In the genomic region with DNA sequence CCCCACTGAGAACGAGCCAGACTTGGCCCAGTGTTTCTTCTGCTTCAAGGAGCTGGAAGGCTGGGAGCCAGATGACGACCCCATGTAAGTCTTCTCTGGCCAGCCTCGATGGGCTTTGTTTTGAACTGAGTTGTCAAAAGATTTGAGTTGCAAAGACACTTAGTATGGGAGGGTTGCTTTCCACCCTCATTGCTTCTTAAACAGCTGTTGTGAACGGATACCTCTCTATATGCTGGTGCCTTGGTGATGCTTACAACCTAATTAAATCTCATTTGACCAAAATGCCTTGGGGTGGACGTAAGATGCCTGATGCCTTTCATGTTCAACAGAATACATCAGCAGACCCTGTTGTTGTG, we compare ENCODE assay signal across 9 cellular contexts. TPM values are rescaled to one million over a fixed set of nuclear protein-coding genes. Genes with fewer than 3 reads are reported as not detected.
DNase-seq lines count a peak whose midpoint lies in the region; TF ChIP-seq lines count a peak whose summit lies in the region.
"Had no signal": no experiment of that assay in that cellular context is flagged by ENCODE, and none has a peak within 500 bp of the region (broad histone marks: within the 10 kb centered on the region; RNA-seq: fewer than 3 reads in every experiment).

No MANE protein-coding gene starts in this region.

- peak overlapping the region; percentile 55 for H3K18ac ChIP-seq in trophoblast cell (ENCODE audit: low read length)

- H3K4me1 ChIP-seq in PC-9 (replicated peaks; ENCODE audit: insufficient read depth), result peaks cover 9% of the 10 kb centered on the region; the same call in 1 of the 2 replicates
- peaks cover 5 to 6% of the 10 kb centered on the region in 2 experiments for H3K4me1 ChIP-seq in trophoblast cell (ENCODE audit: control insufficient read depth in 1 of 2, insufficient read depth in 2 of 2, low read length in 2 of 2)

- H3K79me2 ChIP-seq in PC-9 (ENCODE audit: low read depth) (peaks cover 29% of the 10 kb centered on the region), trophoblast cell (ENCODE audit: control insufficient read depth, insufficient read depth, low read length, poor library complexity) (peaks cover 7% of the 10 kb centered on the region)

- no peaks in the 10 kb centered on the region for H3K27me3 ChIP-seq in PC-9 (ENCODE audit: insufficient read depth, low read depth)
- H3K27me3 ChIP-seq in trophoblast cell (ENCODE audit: insufficient read depth, low read length), result no peaks in the 10 kb centered on the region

- no peaks in the 10 kb centered on the region for H3K9me3 ChIP-seq in PC-9 (ENCODE audit: insufficient read depth, low read depth)
- H3K9me3 ChIP-seq in trophoblast cell (ENCODE audit: insufficient read depth, low read depth, low read length), result no peaks in the 10 kb centered on the region

- H3K4me2 ChIP-seq in PC-9 (peak overlapping the region; percentile 72), trophoblast cell (ENCODE audit: low read length) (peak overlapping the region; percentile 45)

- peak overlapping the region; percentile 82 for H3K14ac ChIP-seq in trophoblast cell (ENCODE audit: low read length)

- no peak overlapping the region for H2BK12ac ChIP-seq in trophoblast cell (ENCODE audit: low read length)

- in situ Hi-C loops in GM13976 (cut with MboI; ENCODE audit: low sequenced_read_pairs, unreplicated experiment), result no loop called here

- no peaks in the 10 kb centered on the region for H3F3A ChIP-seq in PC-9 (ENCODE audit: insufficient read depth, low read depth)

- H2AFZ ChIP-seq in PC-9 (peak overlapping the region; percentile 84), trophoblast cell (ENCODE audit: insufficient read depth, low read length, poor library complexity) (peak overlapping the region; percentile 87)

- H3K9me2 ChIP-seq in PC-9 (ENCODE audit: insufficient read depth), result no peaks in the 10 kb centered on the region

- intact Hi-C loops in PC-9 (cut with micrococcal nuclease; ENCODE audit: unreplicated experiment), result no loop called here

- no peak overlapping the region for H3K23ac ChIP-seq in trophoblast cell (ENCODE audit: low read length)

- peak overlapping the region; percentile 29 for H4K12ac ChIP-seq in trophoblast cell (ENCODE audit: low read depth, low read length)

- POLR2A ChIA-PET in PC-9 (lab: Charles Lee; ENCODE audit: unreplicated experiment), result no interaction called here

- peaks cover 4% of the 10 kb centered on the region for H3K79me1 ChIP-seq in trophoblast cell (ENCODE audit: low read length)

- TF ChIP-seq CTCF in GM12864 (IDR thresholded peaks at IDR 0.05; ENCODE audit: low read depth, low read length, missing control alignments), result no peak
- TF ChIP-seq CTCF in PC-9 (conservative IDR thresholded peaks at IDR 0.05), result no peak
- no peak for TF ChIP-seq CTCF in epithelial cell of proximal tubule (conservative IDR thresholded peaks at IDR 0.05; ENCODE audit: low read depth, low read length)
- TF ChIP-seq CTCF in GM13976 (IDR thresholded peaks at IDR 0.05; ENCODE audit: borderline replicate concordance, control extremely low read depth, extremely low read depth, insufficient read depth, missing control alignments), result no peak

- DNase-seq in GM12864 (ENCODE audit: low read depth), result no peak
- no peak for DNase-seq in PC-9
- no peak for DNase-seq in epithelial cell of proximal tubule (ENCODE audit: low read depth)
- DNase-seq in trophoblast cell, result peak in 1 of 2 donors; percentile 7
- DNase-seq in activated gamma-delta T cell (lab: John Stamatoyannopoulos, UW), result no peak
- no peak for DNase-seq in GM13976 (ENCODE audit: low spot score)
- DNase-seq in NK-92 treated with Interleukin-12 subunit alpha and Interleukin-12 subunit beta, amount 100 ng/mL, for 24 hours (lab: John Stamatoyannopoulos, UW), result no peak
- no peak for DNase-seq in occipital lobe (lab: John Stamatoyannopoulos, UW)

- no peaks in the 10 kb centered on the region for H4K20me1 ChIP-seq in PC-9 (ENCODE audit: insufficient read depth)

- no CpG with 5 or more reads among the region's 5 CpGs for WGBS in trophoblast cell (ENCODE audit: extremely low coverage, insufficient coverage, insufficient read length)

- H4K8ac ChIP-seq in trophoblast cell (ENCODE audit: low read depth, low read length), result peak overlapping the region; percentile 82

- H4K91ac ChIP-seq in trophoblast cell (ENCODE audit: low read depth, low read length), result peak overlapping the region; percentile 85

- H3K4me3 ChIP-seq in GM12864 (ENCODE audit: low read depth, low read length) (peak overlapping the region; percentile 91), PC-9 (peak overlapping the region; percentile 72), epithelial cell of proximal tubule (ENCODE audit: low read depth, low read length) (peak overlapping the region; percentile 82), trophoblast cell (ENCODE audit: low read depth, low read length) (peak overlapping the region; percentile 77)

- H2BK120ac ChIP-seq in trophoblast cell (ENCODE audit: insufficient read depth, low read length, poor library complexity), result peak overlapping the region; percentile 8

- CTCF ChIA-PET in PC-9 (lab: Charles Lee), result interaction anchor here (1.2 kb wide), 1 partner anchor 37 kb away, joined by 13 read pairs; no protein-coding TSS in a partner anchor

- H3K9ac ChIP-seq in trophoblast cell (ENCODE audit: low read length), result peak overlapping the region; percentile 45

- H2AK5ac ChIP-seq in trophoblast cell (ENCODE audit: low read length), result no peak overlapping the region

- H3K36me3 ChIP-seq in PC-9 (ENCODE audit: low read depth) (no peaks in the 10 kb centered on the region), trophoblast cell (ENCODE audit: control insufficient read depth in 1 of 2, insufficient read depth in 2 of 2, low read length in 2 of 2) (peaks cover 15% of the 10 kb centered on the region in 2 experiments)

- H2BK5ac ChIP-seq in trophoblast cell (ENCODE audit: low read depth, low read length, poor library complexity), result no peak overlapping the region

- no peak overlapping the region for H3K27ac ChIP-seq in PC-9
- no peak overlapping the region for H3K27ac ChIP-seq in trophoblast cell (ENCODE audit: low read depth, low read length)

- BruUV-seq in PC-9 (replicated peaks; lab: Mats Ljungman, UMichigan), result no TSS peak

- peak overlapping the region; percentile 95 for H3K4ac ChIP-seq in trophoblast cell (ENCODE audit: low read depth, low read length)

RNA-seq across cellular contexts. Expression of a gene that starts 0.6 kb away (rescaled TPM):
- total RNA-seq in PC-9 (2021), result 72.4 and 91.0 TPM in 2 replicates
- total RNA-seq in epithelial cell of proximal tubule, result 68.0 and 129 TPM in 2 replicates
- 38.7 and 44.2 TPM in 2 replicates for polyA plus RNA-seq in trophoblast cell (2013)
- total RNA-seq in occipital lobe, result 7.3 TPM

RNA-seq across cellular contexts. Expression of a gene that starts 16.7 kb away (rescaled TPM):
- total RNA-seq in PC-9 (2021) (not detected in 2 replicates), epithelial cell of proximal tubule (not detected in 2 replicates), occipital lobe (not detected)
- polyA plus RNA-seq in trophoblast cell (2013), result not detected in 2 replicates
- total RNA-seq: glomerular endothelial cell had no signal

RNA-seq across cellular contexts. Expression of a gene that starts 27.5 kb away (rescaled TPM):
- 30.4 and 43.6 TPM in 2 replicates for total RNA-seq in PC-9 (2021)
- total RNA-seq in epithelial cell of proximal tubule, result 29.5 and 47.2 TPM in 2 replicates
- polyA plus RNA-seq in trophoblast cell (2013), result 14.8 and 16.0 TPM in 2 replicates
- 35.4 TPM for total RNA-seq in occipital lobe

RNA-seq across cellular contexts. Expression of a gene that starts 27.8 kb away (rescaled TPM):
- 137 and 147 TPM in 2 replicates for total RNA-seq in PC-9 (2021)
- 245 and 276 TPM in 2 replicates for total RNA-seq in epithelial cell of proximal tubule
- polyA plus RNA-seq in trophoblast cell (2013), result 55.5 and 56.1 TPM in 2 replicates
- total RNA-seq in occipital lobe, result 1.6 TPM

RNA-seq across cellular contexts. Expression of a gene that starts 46.3 kb away (rescaled TPM):
- total RNA-seq in PC-9 (2021) (91.9 and 95.0 TPM in 2 replicates), epithelial cell of proximal tubule (66.7 and 137 TPM in 2 replicates), occipital lobe (11.4 TPM)
- polyA plus RNA-seq in trophoblast cell (2013), result 30.3 and 34.2 TPM in 2 replicates
